In the genomic region with DNA sequence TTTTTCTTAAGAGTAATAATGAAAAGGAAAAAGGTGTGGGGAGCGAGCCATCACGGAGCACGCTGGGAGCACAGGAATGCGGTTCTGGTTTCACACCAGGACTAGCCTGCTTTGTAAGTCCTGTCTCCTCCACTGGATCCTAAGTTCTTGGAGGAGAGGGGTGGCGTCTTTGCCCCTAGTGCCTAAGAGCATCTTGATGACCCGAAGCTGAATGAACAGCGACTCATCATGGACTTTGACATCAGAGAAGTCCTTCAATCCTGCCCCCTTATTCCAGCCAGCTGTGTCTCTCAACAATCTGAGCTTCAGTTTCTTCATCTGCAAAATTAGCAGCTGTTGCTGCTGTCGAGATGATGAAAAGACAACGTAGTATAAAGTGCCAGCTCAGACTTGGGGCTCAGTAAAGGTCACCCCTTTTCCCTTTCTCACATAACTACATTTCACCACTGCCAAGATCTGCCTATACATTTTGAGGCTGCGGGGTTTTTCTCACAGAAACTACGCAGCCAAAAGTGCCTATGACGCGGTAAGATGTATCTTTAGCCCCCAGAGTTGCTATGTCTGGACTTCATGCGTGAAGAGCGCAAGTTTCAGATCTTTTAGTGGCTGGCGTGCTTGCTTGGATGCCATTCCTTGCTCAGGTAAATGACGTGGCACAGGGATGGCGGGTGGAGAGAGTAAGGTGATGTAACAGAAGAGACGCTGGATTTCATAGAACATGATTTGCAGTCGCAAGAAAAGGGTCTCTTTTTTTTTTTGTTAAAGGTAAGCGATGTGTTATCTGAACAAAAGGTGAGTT, we compare ENCODE assay signal across 25 cellular contexts.
"Had no signal": no experiment of that assay in that cellular context is flagged by ENCODE, and none has a peak within 500 bp of the region (broad histone marks: within the 10 kb centered on the region; RNA-seq: fewer than 3 reads in every experiment).

No MANE protein-coding gene starts in this region.

- H3K4me1 ChIP-seq: foreskin keratinocyte, psoas muscle had no signal

- H3K9me3 ChIP-seq: gastroesophageal sphincter, left lung, ovary, psoas muscle, thoracic aorta, transverse colon, vagina had no signal

- DNase-seq: dorsolateral prefrontal cortex; effector CD4-positive, alpha-beta T cell; foreskin keratinocyte; heart left ventricle; left cardiac atrium; left lung; mesenchymal stem cell; midbrain; naive thymus-derived CD8-positive, alpha-beta T cell; nephron progenitor cell; occipital lobe; ovary; posterior cingulate gyrus; psoas muscle; right cardiac atrium; small intestine; stimulated activated CD4-positive, alpha-beta T cell treated with anti-CD3 and anti-CD28 coated beads, Interleukin-15, amount 100 ng/mL, for 24 hours; stimulated activated CD4-positive, alpha-beta T cell treated with anti-CD3 and anti-CD28 coated beads, Interleukin-2, amount 100 ng/mL, for 48 hours; stimulated activated naive B cell treated with anti-CD40 and anti-IgM and Interleukin-4, amounts not matched to agents 10 μg/mL and 1 μg/mL and 100 μg/mL, for 72 hours; transverse colon had no signal

- H3K36me3 ChIP-seq: gastroesophageal sphincter, heart left ventricle, left lung, ovary, thoracic aorta, transverse colon, vagina had no signal

- H3K27me3 ChIP-seq: dorsolateral prefrontal cortex, foreskin keratinocyte, hepatocyte, ovary, vagina had no signal

- FAIRE-seq: colon, small intestine had no signal

- H3K4me2 ChIP-seq: hepatocyte had no signal

- H3K27ac ChIP-seq: dorsolateral prefrontal cortex, foreskin keratinocyte, gastroesophageal sphincter, heart left ventricle, hepatocyte, left lung, ovary, psoas muscle, thoracic aorta, transverse colon, vagina had no signal

- H2AFZ ChIP-seq: hepatocyte had no signal

- ATAC-seq: foreskin keratinocyte; gastroesophageal sphincter; heart left ventricle; left cardiac atrium; left lung; naive thymus-derived CD8-positive, alpha-beta T cell; psoas muscle; right cardiac atrium; stimulated activated naive B cell treated with anti-CD40 and anti-IgM and Interleukin-4, amounts not matched to agents 10 μg/mL and 1 μg/mL and 100 μg/mL, for 72 hours had no signal

- H3K4me3 ChIP-seq: gastroesophageal sphincter, heart left ventricle, hepatocyte, left lung, ovary, psoas muscle, thoracic aorta, transverse colon, vagina had no signal
